15 cellular contexts compared by ENCODE assay signal in genomic region chr1:201582977-201583376, GRCh38. TPM values are rescaled to one million over a fixed set of nuclear protein-coding genes. Genes with fewer than 3 reads are reported as not detected.
DNase-seq lines count a peak whose midpoint lies in the region; ATAC-seq and TF ChIP-seq lines count a peak whose summit lies in the region.
"Had no signal": no experiment of that assay in that cellular context is flagged by ENCODE, and none has a peak within 500 bp of the region (broad histone marks: within the 10 kb centered on the region; RNA-seq: fewer than 3 reads in every experiment).

No MANE protein-coding gene starts in this region.

- peak; percentile 31 for DNase-seq in activated effector memory CD4-positive, alpha-beta T cell treated with anti-CD3 and anti-CD28 coated beads, Interleukin-2, amount 50 U/mL, for 16 hours
- no peak for DNase-seq in activated effector memory CD4-positive, alpha-beta T cell treated with Interleukin-2 at 50 U/mL for 16 hours
- DNase-seq in WTC11 (ENCODE audit: low spot score): no peak
- DNase-seq in lower lobe of right lung: peak; percentile 21
- peak in 2 of 49 donors; percentile 34 to 37 for DNase-seq in substantia nigra (lab: John Stamatoyannopoulos, UW)
- DNase-seq in CD1c-positive myeloid dendritic cell (ENCODE audit: extremely low spot score): no peak
- DNase-seq: ACHN; activated CD8-positive, alpha-beta T cell treated with anti-CD3 and anti-CD28 coated beads for 36 hours; CD8-positive, alpha-beta memory T cell had no signal

- no peak overlapping the region for H3K27ac ChIP-seq in lower lobe of right lung
- H3K27ac ChIP-seq in substantia nigra (ENCODE audit: low read depth, low read length, poor library complexity, severe bottlenecking): peak overlapping the region; percentile 75
- H3K27ac ChIP-seq: prostate gland, testis had no signal

- H3K9me3 ChIP-seq in lower lobe of right lung: no peaks in the 10 kb centered on the region
- H3K9me3 ChIP-seq: prostate gland, testis had no signal

- CTCF ChIA-PET in WTC11 (lab: Charles Lee): interaction anchor here (0.9 to 3.1 kb wide), 11 partner anchors 9 to 210 kb away, joined by 3 to 12 read pairs (median 6); no protein-coding TSS in a partner anchor

- H3K36me3 Mint-ChIP-seq in WTC11: no peaks in the 10 kb centered on the region

- H3K27ac Mint-ChIP-seq in WTC11: no peak overlapping the region
- H3K27ac Mint-ChIP-seq: activated CD8-positive, alpha-beta T cell treated with anti-CD3 and anti-CD28 coated beads for 36 hours; activated T-helper 1 cell treated with anti-CD3 and anti-CD28 coated beads, Interleukin-12 subunit alpha, Interleukin-12 subunit beta, Interleukin-2, Interleukin-4 antibody, amounts not matched to agents 30 ng/mL and 10 ng/mL and 1 ng/mL, durations not matched to agents 14 hours and 24 hours and 36 hours; CD8-positive, alpha-beta memory T cell had no signal

- H3K36me3 ChIP-seq in lower lobe of right lung: no peaks in the 10 kb centered on the region
- H3K36me3 ChIP-seq: prostate gland had no signal

- no peaks in the 10 kb centered on the region for H3K27me3 ChIP-seq in lower lobe of right lung (ENCODE audit: low read depth)
- H3K27me3 ChIP-seq: hepatocyte, testis had no signal

- peak; percentile 28 for ATAC-seq in WTC11
- ATAC-seq in lower lobe of right lung: peak; percentile 39 to 47
- no peak for ATAC-seq in HG03520 (IDR thresholded peaks at IDR 0.05; ENCODE audit: unreplicated experiment)
- no peak for ATAC-seq in GM19324 (IDR thresholded peaks at IDR 0.05; ENCODE audit: low FRiP score, unreplicated experiment)
- ATAC-seq: activated CD8-positive, alpha-beta T cell treated with anti-CD3 and anti-CD28 coated beads for 36 hours had no signal

- intact Hi-C loops in lower lobe of right lung (cut with DNase I): no loop called here

- H3K4me1 ChIP-seq in lower lobe of right lung: peaks cover 23% of the 10 kb centered on the region
- H3K4me1 ChIP-seq: prostate gland had no signal

- POLR2A ChIA-PET in WTC11 (lab: Charles Lee): interaction anchor here (1.0 kb wide), 1 partner anchor 157 kb away, joined by 3 read pairs; no protein-coding TSS in a partner anchor

- no peak for TF ChIP-seq CTCF in WTC11 (IDR thresholded peaks at IDR 0.05)
- no peak for TF ChIP-seq CTCF in lower lobe of right lung (IDR thresholded peaks at IDR 0.05)

- H3K4me1 Mint-ChIP-seq in WTC11: peaks cover 18% of the 10 kb centered on the region
- H3K4me1 Mint-ChIP-seq: CD8-positive, alpha-beta memory T cell had no signal

- no peaks in the 10 kb centered on the region for H3K9me3 Mint-ChIP-seq in WTC11
- H3K9me3 Mint-ChIP-seq: activated T-helper 1 cell treated with anti-CD3 and anti-CD28 coated beads, Interleukin-12 subunit alpha, Interleukin-12 subunit beta, Interleukin-2, Interleukin-4 antibody, amounts not matched to agents 30 ng/mL and 10 ng/mL and 1 ng/mL, durations not matched to agents 14 hours and 24 hours and 36 hours had no signal

- H3K4me3 ChIP-seq in lower lobe of right lung: no peak overlapping the region
- H3K4me3 ChIP-seq: hepatocyte, prostate gland, testis had no signal

- H3K27me3 Mint-ChIP-seq in WTC11 (ENCODE audit: low read depth): peaks cover 4% of the 10 kb centered on the region; the same call in 1 of the 2 replicates

- no peak overlapping the region for H3K4me3 Mint-ChIP-seq in WTC11
- H3K4me3 Mint-ChIP-seq: activated CD8-positive, alpha-beta T cell treated with anti-CD3 and anti-CD28 coated beads for 36 hours; activated T-helper 1 cell treated with anti-CD3 and anti-CD28 coated beads, Interleukin-12 subunit alpha, Interleukin-12 subunit beta, Interleukin-2, Interleukin-4 antibody, amounts not matched to agents 30 ng/mL and 10 ng/mL and 1 ng/mL, durations not matched to agents 14 hours and 24 hours and 36 hours; CD8-positive, alpha-beta memory T cell had no signal

TF ChIP-seq in WTC11, 78 proteins besides CTCF, POLR2A, EP300 and RAD21:
- TF ChIP-seq, protein P1, sequence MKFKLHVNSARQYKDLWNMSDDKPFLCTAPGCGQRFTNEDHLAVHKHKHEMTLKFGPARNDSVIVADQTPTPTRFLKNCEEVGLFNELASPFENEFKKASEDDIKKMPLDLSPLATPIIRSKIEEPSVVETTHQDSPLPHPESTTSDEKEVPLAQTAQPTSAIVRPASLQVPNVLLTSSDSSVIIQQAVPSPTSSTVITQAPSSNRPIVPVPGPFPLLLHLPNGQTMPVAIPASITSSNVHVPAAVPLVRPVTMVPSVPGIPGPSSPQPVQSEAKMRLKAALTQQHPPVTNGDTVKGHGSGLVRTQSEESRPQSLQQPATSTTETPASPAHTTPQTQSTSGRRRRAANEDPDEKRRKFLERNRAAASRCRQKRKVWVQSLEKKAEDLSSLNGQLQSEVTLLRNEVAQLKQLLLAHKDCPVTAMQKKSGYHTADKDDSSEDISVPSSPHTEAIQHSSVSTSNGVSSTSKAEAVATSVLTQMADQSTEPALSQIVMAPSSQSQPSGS (CRISPR knock-in tag; IDR thresholded peaks at IDR 0.05; ENCODE audit: borderline replicate concordance, low read depth): no peak
- TF ChIP-seq OVOL2 (CRISPR knock-in tag; IDR thresholded peaks at IDR 0.05; ENCODE audit: borderline replicate concordance) (no peak), CREB1 (CRISPR knock-in tag; IDR thresholded peaks at IDR 0.05) (no peak), ZNF671 (CRISPR knock-in tag; IDR thresholded peaks at IDR 0.05) (no peak)
TF ChIP-seq in WTC11: peak in this region for 0.

RNA-seq across cellular contexts. Expression of gene NAV1, which starts 44.0 kb away (rescaled TPM):
- 41.0 to 51.0 TPM (median 46.2 TPM) in 3 replicates for total RNA-seq in WTC11 (2021)
- 24.5 TPM for total RNA-seq in lower lobe of right lung

Comparison
In these comparisons a context has a peak if more than half of its experiments do, and no peak if none do; other contexts are left out.
1. DNase-seq: peak in activated effector memory CD4-positive, alpha-beta T cell treated with anti-CD3 and anti-CD28 coated beads, Interleukin-2, amount 50 U/mL, for 16 hours (single experiment) and lower lobe of right lung (single experiment); none in activated effector memory CD4-positive, alpha-beta T cell treated with Interleukin-2 at 50 U/mL for 16 hours (single experiment), WTC11 (single experiment) and CD1c-positive myeloid dendritic cell (single experiment).
2. ATAC-seq: peak in WTC11 (single experiment) and lower lobe of right lung (2 of 2); none in HG03520 (single experiment) and GM19324 (single experiment).